In the genomic region with DNA sequence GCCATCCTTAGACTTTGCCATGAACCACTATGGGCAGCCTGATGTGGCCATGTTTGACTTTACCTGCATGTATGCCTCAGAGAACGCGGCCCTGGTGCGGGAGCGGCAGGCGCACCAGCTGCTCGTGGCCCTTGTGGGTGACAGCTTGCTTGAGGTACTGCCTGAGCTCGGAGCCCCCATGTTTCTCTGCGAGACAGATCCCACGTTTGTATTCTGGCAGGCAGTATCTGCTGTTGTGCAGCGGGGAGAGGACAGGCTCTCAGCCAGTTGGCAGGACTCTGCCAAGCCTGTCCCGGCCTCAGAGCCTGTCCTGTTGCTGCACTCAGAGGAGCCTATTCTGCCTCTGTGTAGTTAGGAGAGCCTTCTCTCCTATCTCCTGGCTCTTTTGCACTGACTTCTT, we compare ENCODE assay signal across 10 cellular contexts.
DNase-seq lines count a peak whose midpoint lies in the region; ATAC-seq, FAIRE-seq and TF ChIP-seq lines count a peak whose summit lies in the region.
"Had no signal": no experiment of that assay in that cellular context is flagged by ENCODE, and none has a peak within 500 bp of the region (broad histone marks: within the 10 kb centered on the region; RNA-seq: fewer than 3 reads in every experiment).

No MANE protein-coding gene starts in this region.

- H3K27me3 ChIP-seq in endothelial cell of umbilical vein (ENCODE audit: control insufficient read depth in 2 of 2, insufficient read depth in 2 of 2, low read length in 2 of 2) (no peaks in the 10 kb centered on the region), lung (ENCODE audit: control insufficient read depth, insufficient read depth) (no peaks in the 10 kb centered on the region)

- H3K9me3 ChIP-seq in endothelial cell of umbilical vein (replicated peaks; ENCODE audit: control insufficient read depth, insufficient read depth, low read length) (no peaks in the 10 kb centered on the region), lung (ENCODE audit: control insufficient read depth in 2 of 2, insufficient read depth in 1 of 2, low read length in 1 of 2) (no peaks in the 10 kb centered on the region)

- WGBS in lung, 2 donors, result 76 to 87% methylated on average over 11 of the region's 11 CpGs

- H3K27ac ChIP-seq in RWPE1, result peak overlapping the region; percentile 13; the same call in 1 of the 2 replicates
- peak overlapping the region; percentile 50 for H3K27ac ChIP-seq in endothelial cell of umbilical vein (ENCODE audit: insufficient read depth, low read depth, low read length)
- H3K27ac ChIP-seq in lung (ENCODE audit: low read depth in 1 of 2, low read length in 1 of 2), result peak overlapping the region; percentile 52 to 67

- ATAC-seq in lung (ENCODE audit: insufficient read depth, low FRiP score), result no peak
- no peak for ATAC-seq in GM21360 (IDR thresholded peaks at IDR 0.05; ENCODE audit: unreplicated experiment)
- no peak for ATAC-seq in GM18868 (IDR thresholded peaks at IDR 0.05; ENCODE audit: unreplicated experiment)
- ATAC-seq in HG02610 (IDR thresholded peaks at IDR 0.05; ENCODE audit: unreplicated experiment), result no peak

- no peak for DNase-seq in RWPE1 (ENCODE audit: low spot score)
- DNase-seq in endothelial cell of umbilical vein (ENCODE audit: low read depth, low spot score), result peak; percentile 50
- no peak for DNase-seq in lung (ENCODE audit: low spot score)
- peak; percentile 86 for DNase-seq in superior temporal gyrus (ENCODE audit: extremely low spot score)
- no peak for DNase-seq in amniotic stem cell (lab: John Stamatoyannopoulos, UW)
- DNase-seq: DMS153, NCI-H1105 had no signal

- intact Hi-C loops in endothelial cell of umbilical vein (cut with micrococcal nuclease), result loop anchor here (1.0 kb wide), 2 partner anchors 13 to 19 kb away; no protein-coding TSS in a partner anchor

- H3K4me2 ChIP-seq in endothelial cell of umbilical vein (ENCODE audit: insufficient read depth, low read length), result no peak overlapping the region

- no peaks in the 10 kb centered on the region for H4K20me1 ChIP-seq in endothelial cell of umbilical vein (replicated peaks; ENCODE audit: control insufficient read depth, extremely low read depth, insufficient read depth, low read length)

- H3K36me3 ChIP-seq in endothelial cell of umbilical vein (ENCODE audit: control insufficient read depth in 2 of 2, extremely low read depth in 1 of 2, insufficient read depth in 2 of 2, low read length in 2 of 2) (peaks cover 6 to 13% of the 10 kb centered on the region in 2 experiments), lung (ENCODE audit: control insufficient read depth in 2 of 2, insufficient read depth in 2 of 2, low read length in 2 of 2) (peaks cover 0 to 8% of the 10 kb centered on the region in 2 donors)

- dilution Hi-C loops in endothelial cell of umbilical vein (cut with MboI; ENCODE audit: extremely low pct_ligation_motif_present, low sequenced_read_pairs), result no loop called here

- peak overlapping the region; percentile 4 for H3K9ac ChIP-seq in endothelial cell of umbilical vein (replicated peaks; ENCODE audit: extremely low read depth, insufficient read depth, low read length)

- H2AFZ ChIP-seq in endothelial cell of umbilical vein (ENCODE audit: low read depth, low read length), result no peak overlapping the region

- H3K4me1 ChIP-seq in endothelial cell of umbilical vein (ENCODE audit: control insufficient read depth, extremely low read depth, insufficient read depth, low read length) (peaks cover 68% of the 10 kb centered on the region), lung (ENCODE audit: control insufficient read depth in 2 of 2, insufficient read depth in 2 of 2, low read length in 2 of 2) (peaks cover 15 to 29% of the 10 kb centered on the region in 2 donors)

- no peak for FAIRE-seq in endothelial cell of umbilical vein (lab: Jason Lieb, UNC)

- BruUV-seq in endothelial cell of umbilical vein (replicated peaks; lab: Mats Ljungman, UMichigan), result no TSS peak

- no peaks in the 10 kb centered on the region for H3K79me2 ChIP-seq in endothelial cell of umbilical vein (ENCODE audit: control insufficient read depth, insufficient read depth, low read length)

- POLR2A ChIA-PET in RWPE1 (lab: Yijun Ruan, JAX; ENCODE audit: low non-redundant PET) (no interaction called here), endothelial cell of umbilical vein (lab: Charles Lee) (interaction anchor here (1.3 to 2.1 kb wide), 2 partner anchors 19 to 38 kb away, joined by 5 to 8 read pairs; no protein-coding TSS in a partner anchor)

- TF ChIP-seq POLR2A in endothelial cell of umbilical vein (IDR thresholded peaks at IDR 0.05; ENCODE audit: low read depth, low read length), result no peak

- H3K4me3 ChIP-seq in endothelial cell of umbilical vein (replicated peaks in 1 of 3; ENCODE audit: insufficient read depth in 1 of 3, low read depth in 1 of 3, low read length in 3 of 3) (no peak overlapping the region), lung (no peak overlapping the region)

- TF ChIP-seq CTCF in RWPE1 (conservative IDR thresholded peaks at IDR 0.05; ENCODE audit: low read depth) (no peak), endothelial cell of umbilical vein (IDR thresholded peaks at IDR 0.05; ENCODE audit: extremely low read depth in 1 of 2, insufficient read depth in 1 of 2, low read depth in 1 of 2, low read length in 2 of 2) (no peak), lung (IDR thresholded peaks at IDR 0.05; ENCODE audit: control extremely low read depth, extremely low read depth) (no peak)

- CTCF ChIA-PET in RWPE1 (lab: Yijun Ruan, JAX), result interaction anchor here (0.7 kb wide), 1 partner anchor 16 kb away, joined by 3 read pairs; no protein-coding TSS in a partner anchor
- CTCF ChIA-PET in endothelial cell of umbilical vein (lab: Charles Lee), result interaction anchor here (0.9 to 3.5 kb wide), 15 partner anchors 9 to 421 kb away, joined by 3 to 26 read pairs (median 7); no protein-coding TSS in a partner anchor

- no peaks in the 10 kb centered on the region for H3K9me1 ChIP-seq in endothelial cell of umbilical vein (replicated peaks; ENCODE audit: control insufficient read depth, extremely low read depth, insufficient read depth, low read length)

TF ChIP-seq in endothelial cell of umbilical vein, 7 proteins besides CTCF, POLR2A, EP300 and RAD21:
- TF ChIP-seq, protein P1, sequence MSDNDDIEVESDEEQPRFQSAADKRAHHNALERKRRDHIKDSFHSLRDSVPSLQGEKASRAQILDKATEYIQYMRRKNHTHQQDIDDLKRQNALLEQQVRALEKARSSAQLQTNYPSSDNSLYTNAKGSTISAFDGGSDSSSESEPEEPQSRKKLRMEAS (IDR thresholded peaks at IDR 0.05; ENCODE audit: insufficient read depth, insufficient read length), result no peak
- no peak for TF ChIP-seq FOS (IDR thresholded peaks at IDR 0.05; ENCODE audit: borderline replicate concordance, insufficient read depth, low read length)
- no peak for TF ChIP-seq EZH2 (IDR thresholded peaks at IDR 0.05; ENCODE audit: borderline replicate concordance, low read depth, low read length, severe bottlenecking)
- TF ChIP-seq JUN (IDR thresholded peaks at IDR 0.05; ENCODE audit: borderline replicate concordance, insufficient read depth, insufficient read length, low read depth), result no peak
- TF ChIP-seq POLR2AphosphoS5 (IDR thresholded peaks at IDR 0.05; ENCODE audit: insufficient read depth, low read depth, low read length), result no peak
- TF ChIP-seq GATA2 (IDR thresholded peaks at IDR 0.05; ENCODE audit: insufficient read depth, insufficient read length, low read depth, low read length), result no peak

Comparison
In these comparisons a context has a peak if more than half of its experiments do, and no peak if none do; other contexts are left out.
1. DNase-seq: peak in endothelial cell of umbilical vein (single experiment) and superior temporal gyrus (single experiment); none in RWPE1 (single experiment), lung (single experiment) and amniotic stem cell (single experiment).
2. Peak in every context shown above with its lines, with median percentiles within 50 percentile points of each other: H3K27ac ChIP-seq.